Comparison of ENCODE assay signal across 17 cellular contexts in genomic region chr4:170691168-170691567, GRCh38.
DNase-seq lines count a peak whose midpoint lies in the region; ATAC-seq and TF ChIP-seq lines count a peak whose summit lies in the region.
"Had no signal": no experiment of that assay in that cellular context is flagged by ENCODE, and none has a peak within 500 bp of the region (broad histone marks: within the 10 kb centered on the region; RNA-seq: fewer than 3 reads in every experiment).

No MANE protein-coding gene starts in this region.

- no peak overlapping the region for H3K9ac ChIP-seq in adipocyte (ENCODE audit: low read length)
- H3K9ac ChIP-seq: BLaER1 treated with 17β-estradiol and CSF1 and Interleukin-3, amounts not matched to agents 10 nM and 100 nM; GM23248 had no signal

- H3K36me3 ChIP-seq in adipocyte (ENCODE audit: control insufficient read depth, insufficient read depth, low read length, severe bottlenecking) = no peaks in the 10 kb centered on the region
- H3K36me3 ChIP-seq: BLaER1 treated with 17β-estradiol and CSF1 and Interleukin-3, amounts not matched to agents 10 nM and 100 nM; HAP-1 had no signal

- POLR2A ChIA-PET in AG04449 (lab: Yijun Ruan, JAX) = no interaction called here

- no peak for TF ChIP-seq CTCF in AG04449 (IDR thresholded peaks at IDR 0.05; ENCODE audit: insufficient read depth, low read length, missing control alignments)
- TF ChIP-seq CTCF in fibroblast of the aortic adventitia (IDR thresholded peaks at IDR 0.05; ENCODE audit: insufficient read depth, low read length) = no peak

- ATAC-seq in GM19455 (IDR thresholded peaks at IDR 0.05; ENCODE audit: unreplicated experiment) = no peak
- ATAC-seq: A549; CD8-positive, alpha-beta T cell; GM12878 had no signal

- H3K4me1 ChIP-seq in adipocyte (ENCODE audit: control insufficient read depth, insufficient read depth, low read length) = no peaks in the 10 kb centered on the region
- H3K4me1 ChIP-seq: A549; BLaER1 treated with 17β-estradiol and CSF1 and Interleukin-3, amounts not matched to agents 10 nM and 100 nM; HAP-1 had no signal

- DNase-seq in AG04449 (ENCODE audit: low read depth, low spot score) (peak; percentile 9), adipocyte (ENCODE audit: low read depth) (peak; percentile 57), dedifferentiated amniotic fluid mesenchymal stem cell (ENCODE audit: extremely low spot score) (peak; percentile 40), fibroblast of the aortic adventitia (ENCODE audit: low read depth) (peak; percentile 15), NCI-H2196 (lab: John Stamatoyannopoulos, UW; ENCODE audit: unreplicated experiment) (no peak), AG08396 (ENCODE audit: low spot score) (no peak)
- no peak for DNase-seq in activated CD4-positive, alpha-beta T cell treated with anti-CD3 and anti-CD28 coated beads, Interleukin-2, amount 50 U/mL, for 1 hour
- DNase-seq: Calu3; CD8-positive, alpha-beta T cell; DMS79 treated with DMSO at 0.1 percent for 48 hours; EL; GM23248 had no signal

- H3K4me3 ChIP-seq in AG04449 (ENCODE audit: low read depth, low read length) (no peak overlapping the region), adipocyte (ENCODE audit: low read length) (no peak overlapping the region), fibroblast of the aortic adventitia (ENCODE audit: low read depth, low read length) (no peak overlapping the region)
- H3K4me3 ChIP-seq: A549; BLaER1 treated with 17β-estradiol and CSF1 and Interleukin-3, amounts not matched to agents 10 nM and 100 nM; GM12878; GM23248; HAP-1 had no signal

- H3K27me3 ChIP-seq in adipocyte (replicated peaks; ENCODE audit: control insufficient read depth, insufficient read depth, low read length) = no peaks in the 10 kb centered on the region
- H3K27me3 ChIP-seq: BLaER1 treated with 17β-estradiol and CSF1 and Interleukin-3, amounts not matched to agents 10 nM and 100 nM had no signal

- CTCF ChIA-PET in AG04449 (lab: Yijun Ruan, JAX) = interaction anchor here (1.6 kb wide), 1 partner anchor 431 kb away, joined by 4 read pairs; no protein-coding TSS in a partner anchor

- no peaks in the 10 kb centered on the region for H3K9me3 ChIP-seq in adipocyte (ENCODE audit: control insufficient read depth, low read length)
- H3K9me3 ChIP-seq: A549, HAP-1 had no signal

Comparison
In these comparisons a context has a peak if more than half of its experiments do, and no peak if none do; other contexts are left out.
1. DNase-seq: peak in AG04449 (single experiment), adipocyte (single experiment), dedifferentiated amniotic fluid mesenchymal stem cell (single experiment) and fibroblast of the aortic adventitia (single experiment); none in NCI-H2196 (single experiment), activated CD4-positive, alpha-beta T cell treated with anti-CD3 and anti-CD28 coated beads, Interleukin-2, amount 50 U/mL, for 1 hour (single experiment) and AG08396 (single experiment).